8 cellular contexts compared by ENCODE assay signal in the genomic region with DNA sequence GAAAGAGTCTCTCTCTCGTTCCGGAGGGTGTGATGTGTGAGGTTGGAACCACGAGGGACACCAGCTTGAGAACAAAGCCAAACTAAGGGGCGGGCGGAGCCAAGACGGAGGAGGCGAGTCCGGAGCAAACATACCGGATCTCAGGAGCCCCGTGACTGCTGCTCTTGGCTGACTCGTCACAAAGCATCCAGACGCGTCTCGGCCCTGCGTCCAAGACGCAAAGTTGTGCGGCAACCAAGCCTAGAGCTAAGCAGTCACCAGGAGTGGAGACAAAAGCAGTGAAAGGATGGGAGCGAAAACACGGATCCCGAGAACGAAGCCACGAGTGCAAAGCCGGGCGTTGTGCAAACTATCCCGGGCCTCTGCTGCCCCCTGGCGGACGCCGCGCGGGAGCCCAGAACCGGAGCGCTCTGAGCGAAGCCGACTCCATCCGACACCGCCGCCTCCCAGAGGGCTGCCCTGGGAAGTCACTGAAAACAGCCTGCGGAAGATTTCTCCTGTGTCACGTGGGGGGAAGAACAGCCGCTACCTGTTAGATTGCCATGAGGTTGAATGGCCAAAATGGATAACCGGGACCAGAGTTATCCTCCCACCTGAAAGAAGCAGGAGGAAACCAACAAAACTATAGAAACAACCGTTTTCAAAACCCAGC. TPM values are rescaled to one million over a fixed set of nuclear protein-coding genes. Genes with fewer than 3 reads are reported as not detected.
DNase-seq lines count a peak whose midpoint lies in the region; ATAC-seq and TF ChIP-seq lines count a peak whose summit lies in the region.

No MANE protein-coding gene starts in this region.

- H3K27ac ChIP-seq in WERI-Rb-1, result no peak overlapping the region
- peak overlapping the region; percentile 75 to 90 for H3K27ac ChIP-seq in breast epithelium
- H3K27ac ChIP-seq in skin epidermis, result peak overlapping the region in 11 of 21 experiments; percentile 10 to 71 (median 40)

- DNase-seq in NCI-H2029 treated with DMSO at 0.1 percent for 48 hours (lab: John Stamatoyannopoulos, UW) (peak; percentile 20), NCI-H2029 (lab: John Stamatoyannopoulos, UW) (no peak), NCI-H1930 (lab: John Stamatoyannopoulos, UW) (peak; percentile 1 to 44), WERI-Rb-1 (peak; percentile 92), breast epithelium (ENCODE audit: low spot score in 2 of 2) (peak; percentile 80 to 91), iPS-NIHi11 (ENCODE audit: low spot score) (peak; percentile 91)

- H3K36me3 ChIP-seq in WERI-Rb-1 (no peaks in the 10 kb centered on the region), breast epithelium (no peaks in the 10 kb centered on the region)

- TF ChIP-seq POLR2A in breast epithelium (IDR thresholded peaks at IDR 0.05), result no peak

- ATAC-seq in HG02973 (IDR thresholded peaks at IDR 0.05; ENCODE audit: unreplicated experiment), result peak; percentile 90

- peaks cover 4% of the 10 kb centered on the region for H3K9me3 ChIP-seq in WERI-Rb-1 (ENCODE audit: severe bottlenecking)
- H3K9me3 ChIP-seq in breast epithelium, result no peaks in the 10 kb centered on the region

- peaks cover 11% of the 10 kb centered on the region for H3K27me3 ChIP-seq in WERI-Rb-1 (ENCODE audit: insufficient read depth, low read depth, severe bottlenecking)
- H3K27me3 ChIP-seq in breast epithelium, result no peaks in the 10 kb centered on the region

- H3K4me3 ChIP-seq in WERI-Rb-1 (ENCODE audit: low read depth, low read length), result peak overlapping the region; percentile 44
- H3K4me3 ChIP-seq in breast epithelium, result peak overlapping the region; percentile 39 to 73 (median 54)
- H3K4me3 ChIP-seq in skin epidermis, result peak overlapping the region; percentile 21 to 51 (median 36)

- intact Hi-C loops in breast epithelium (cut with DNase I; ENCODE audit: low total_unique reads), result no loop called here

- TF ChIP-seq CTCF in WERI-Rb-1 (IDR thresholded peaks at IDR 0.05; ENCODE audit: low read depth, low read length), result peak; percentile 93
- peak; percentile 91 to 96 (median 96) for TF ChIP-seq CTCF in breast epithelium (IDR thresholded peaks at IDR 0.05)

- H3K4me1 ChIP-seq in breast epithelium, result no peaks in the 10 kb centered on the region

RNA-seq across cellular contexts. Expression of a gene that starts 46.4 kb away (rescaled TPM):
- total RNA-seq in breast epithelium, result not detected
